Comparison of ENCODE assay signal across 1 cellular context in genomic region chr7:135281363-135281949, GRCh38.
A peak's percentile ranks its signal among the peaks of the same experiment; 100 is the strongest.
TF ChIP-seq lines count a peak whose summit lies in the region.

No MANE protein-coding gene starts in this region.

TF ChIP-seq in HepG2, 621 proteins besides CTCF, POLR2A, EP300 and RAD21 (continued from another document and continues in another):
- TF ChIP-seq ZNF646 (CRISPR knock-in tag; IDR thresholded peaks at IDR 0.05), result no peak
- TF ChIP-seq SOX13 (IDR thresholded peaks at IDR 0.05), result no peak
- TF ChIP-seq SOX13 (CRISPR knock-in tag; conservative IDR thresholded peaks at IDR 0.05 in 1 of 2, IDR thresholded peaks at IDR 0.05 in 1 of 2), result no peak
- no peak for TF ChIP-seq ZSCAN31 (CRISPR knock-in tag; IDR thresholded peaks at IDR 0.05; ENCODE audit: low read depth)
- TF ChIP-seq SP4 (CRISPR knock-in tag; IDR thresholded peaks at IDR 0.05), result no peak
- no peak for TF ChIP-seq ZBTB7B (CRISPR knock-in tag; IDR thresholded peaks at IDR 0.05)
- no peak for TF ChIP-seq KDM3A (CRISPR knock-in tag; IDR thresholded peaks at IDR 0.05; ENCODE audit: low read depth)
- TF ChIP-seq GPN1 (CRISPR knock-in tag; IDR thresholded peaks at IDR 0.05; ENCODE audit: borderline replicate concordance), result no peak
- TF ChIP-seq FOXO1 (CRISPR knock-in tag; IDR thresholded peaks at IDR 0.05), result peak; percentile 71; the same call in 1 of the 2 replicates
- no peak for TF ChIP-seq ARNT (IDR thresholded peaks at IDR 0.05)
- TF ChIP-seq RBFOX2 (IDR thresholded peaks at IDR 0.05; ENCODE audit: low read depth, low read length), result no peak
- TF ChIP-seq STAG1 (CRISPR knock-in tag; IDR thresholded peaks at IDR 0.05), result peak; percentile 95
- no peak for TF ChIP-seq MLXIP (CRISPR knock-in tag; IDR thresholded peaks at IDR 0.05; ENCODE audit: borderline replicate concordance)
- peak; percentile 59; the same call in 1 of the 2 replicates for TF ChIP-seq ATF2 (CRISPR knock-in tag; IDR thresholded peaks at IDR 0.05)
- TF ChIP-seq ZSCAN25 (CRISPR knock-in tag; IDR thresholded peaks at IDR 0.05), result no peak
- TF ChIP-seq CC2D1A (CRISPR knock-in tag; IDR thresholded peaks at IDR 0.05), result no peak
- peak; percentile 38; the same call in 1 of the 2 replicates for TF ChIP-seq MAFF (IDR thresholded peaks at IDR 0.05; ENCODE audit: low read depth, low read length)
- no peak for TF ChIP-seq ARID2 (CRISPR knock-in tag; IDR thresholded peaks at IDR 0.05; ENCODE audit: borderline replicate concordance)
- no peak for TF ChIP-seq NFATC3 (CRISPR knock-in tag; IDR thresholded peaks at IDR 0.05)
- no peak for TF ChIP-seq NFE2L1 (CRISPR knock-in tag; IDR thresholded peaks at IDR 0.05; ENCODE audit: borderline replicate concordance)
- TF ChIP-seq SIX4 (CRISPR knock-in tag; IDR thresholded peaks at IDR 0.05), result no peak
- no peak for TF ChIP-seq ZNF720 (CRISPR knock-in tag; IDR thresholded peaks at IDR 0.05)
- peak; percentile 26; the same call in 1 of the 2 replicates for TF ChIP-seq ZNF709 (CRISPR knock-in tag; IDR thresholded peaks at IDR 0.05)
- TF ChIP-seq POLR2AphosphoS5 (IDR thresholded peaks at IDR 0.05; ENCODE audit: low read depth, low read length), result no peak
- TF ChIP-seq NAIF1 (CRISPR knock-in tag; IDR thresholded peaks at IDR 0.05; ENCODE audit: borderline replicate concordance), result no peak
- no peak for TF ChIP-seq CAMTA2 (CRISPR knock-in tag; IDR thresholded peaks at IDR 0.05; ENCODE audit: borderline replicate concordance)
- peak; percentile 62; the same call in 1 of the 2 replicates for TF ChIP-seq ZFX (CRISPR knock-in tag; IDR thresholded peaks at IDR 0.05; ENCODE audit: low read depth)
- no peak for TF ChIP-seq ZNF678 (CRISPR knock-in tag; IDR thresholded peaks at IDR 0.05)
- TF ChIP-seq DNMT1 (CRISPR knock-in tag; IDR thresholded peaks at IDR 0.05), result no peak
- no peak for TF ChIP-seq GABPB1 (CRISPR knock-in tag; IDR thresholded peaks at IDR 0.05)
- no peak for TF ChIP-seq MXD3 (CRISPR knock-in tag; IDR thresholded peaks at IDR 0.05)
- TF ChIP-seq SP140L (CRISPR knock-in tag; IDR thresholded peaks at IDR 0.05; ENCODE audit: borderline replicate concordance), result no peak
- no peak for TF ChIP-seq ZNF484 (CRISPR knock-in tag; IDR thresholded peaks at IDR 0.05; ENCODE audit: borderline replicate concordance, low read depth)
- TF ChIP-seq RBAK (CRISPR knock-in tag; IDR thresholded peaks at IDR 0.05), result no peak
- 0 out of 2 replicates have a peak, but pooled peaks have one; percentile 38 for TF ChIP-seq TOE1 (CRISPR knock-in tag; IDR thresholded peaks at IDR 0.05)
- no peak for TF ChIP-seq KAT2B (IDR thresholded peaks at IDR 0.05; ENCODE audit: borderline replicate concordance, low read depth, low read length)
- TF ChIP-seq HOXA5 (CRISPR knock-in tag; IDR thresholded peaks at IDR 0.05), result no peak
- TF ChIP-seq ZNF225 (CRISPR knock-in tag; IDR thresholded peaks at IDR 0.05), result no peak
- TF ChIP-seq ZNF343 (CRISPR knock-in tag; IDR thresholded peaks at IDR 0.05), result 0 out of 2 replicates have a peak, but pooled peaks have one; percentile 58
- no peak for TF ChIP-seq ZNF44 (CRISPR knock-in tag; IDR thresholded peaks at IDR 0.05)
- no peak for TF ChIP-seq MED8 (CRISPR knock-in tag; IDR thresholded peaks at IDR 0.05; ENCODE audit: insufficient replicate concordance)
- no peak for TF ChIP-seq ATF5 (CRISPR knock-in tag; IDR thresholded peaks at IDR 0.05; ENCODE audit: low read depth)
- TF ChIP-seq CBX1 (IDR thresholded peaks at IDR 0.05; ENCODE audit: low read depth), result no peak
- TF ChIP-seq ZNF775 (CRISPR knock-in tag; IDR thresholded peaks at IDR 0.05; ENCODE audit: borderline replicate concordance), result no peak
- TF ChIP-seq ZNF670 (CRISPR knock-in tag; IDR thresholded peaks at IDR 0.05; ENCODE audit: borderline replicate concordance), result no peak
- no peak for TF ChIP-seq KDM4B (CRISPR knock-in tag; IDR thresholded peaks at IDR 0.05)
- no peak for TF ChIP-seq ZNF333 (CRISPR knock-in tag; IDR thresholded peaks at IDR 0.05; ENCODE audit: borderline replicate concordance)
- 0 out of 2 replicates have a peak, but pooled peaks have one; percentile 22 for TF ChIP-seq ZSCAN9 (CRISPR knock-in tag; IDR thresholded peaks at IDR 0.05; ENCODE audit: borderline replicate concordance)
- no peak for TF ChIP-seq ZNF12 (CRISPR knock-in tag; IDR thresholded peaks at IDR 0.05)
- TF ChIP-seq ZNF230 (CRISPR knock-in tag; IDR thresholded peaks at IDR 0.05), result no peak
- TF ChIP-seq ZNF614 (CRISPR knock-in tag; IDR thresholded peaks at IDR 0.05; ENCODE audit: borderline replicate concordance), result 0 out of 2 replicates have a peak, but pooled peaks have one; percentile 28
- no peak for TF ChIP-seq ZFP82 (CRISPR knock-in tag; IDR thresholded peaks at IDR 0.05; ENCODE audit: borderline replicate concordance)
- TF ChIP-seq TFAP4 (IDR thresholded peaks at IDR 0.05; ENCODE audit: borderline replicate concordance, low read depth), result no peak
- no peak for TF ChIP-seq HDAC1 (CRISPR knock-in tag; IDR thresholded peaks at IDR 0.05)
- TF ChIP-seq ZNF761 (CRISPR knock-in tag; conservative IDR thresholded peaks at IDR 0.05), result no peak
- no peak for TF ChIP-seq CCAR2 (optimal IDR thresholded peaks at IDR 0.05; ENCODE audit: low read depth, low read length)
- no peak for TF ChIP-seq ZNF770 (CRISPR knock-in tag; IDR thresholded peaks at IDR 0.05)
- TF ChIP-seq ZNF816 (CRISPR knock-in tag; IDR thresholded peaks at IDR 0.05; ENCODE audit: borderline replicate concordance), result no peak
- no peak for TF ChIP-seq ISX (CRISPR knock-in tag; conservative IDR thresholded peaks at IDR 0.05)
